21 cellular contexts compared by ENCODE assay signal in the genomic region with DNA sequence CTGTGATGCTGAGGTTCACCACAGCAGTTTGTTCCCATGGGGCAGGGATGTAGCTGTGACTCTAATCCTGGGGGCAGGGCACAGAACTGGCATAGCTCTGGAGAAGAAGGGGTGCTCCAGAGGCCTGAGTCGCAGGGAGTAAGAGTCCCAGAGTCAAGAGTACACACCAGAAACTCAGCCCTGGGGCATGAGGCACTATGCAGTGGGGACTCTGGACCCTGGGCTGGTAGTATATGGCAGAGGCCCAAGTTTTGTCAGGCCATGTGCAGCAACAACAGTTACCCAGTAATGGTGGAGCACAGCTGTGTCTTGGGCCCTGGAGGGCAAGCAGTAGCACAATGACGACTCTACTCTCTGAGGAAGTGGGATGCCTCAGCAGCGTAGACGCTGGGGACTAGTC.
"Had no signal": no experiment of that assay in that cellular context is flagged by ENCODE, and none has a peak within 500 bp of the region (broad histone marks: within the 10 kb centered on the region; RNA-seq: fewer than 3 reads in every experiment).

No MANE protein-coding gene starts in this region.

- ATAC-seq: Panc1, PC-3, SK-N-SH treated with all-trans-retinoic acid at 6 μM for 48 hours had no signal

- DNase-seq: KBM-7, NCI-H1092, NCI-H1105 treated with DMSO at 0.1 percent for 48 hours, NCI-H1417 treated with DMSO at 0.1 percent for 48 hours, NCI-H187, NCI-H2029, NCI-H2081 treated with DMSO at 0.1 percent for 48 hours, NCI-H2171, NCI-H226, NCI-H446, NCI-H510A, NCI-H524 treated with DMSO at 0.1 percent for 48 hours, NCI-H69, NCI-H774, PC-3, SHP77 treated with DMSO at 0.1 percent for 48 hours, SJCRH30 had no signal

- H3K27me3 ChIP-seq: SJCRH30 had no signal

- H3K4me3 ChIP-seq: SJCRH30 had no signal

- H3K27ac ChIP-seq: HL-60, RWPE1, SJCRH30 had no signal

- H3K4me1 ChIP-seq: SJCRH30 had no signal
